In genomic region chr4:41990383-41991111, GRCh38 we compare ENCODE assay signal across 1 cellular context.
A peak's percentile ranks its signal among the peaks of the same experiment; 100 is the strongest.
TF ChIP-seq lines count a peak whose summit lies in the region.

Gene SLC30A9 (plus strand): TSS chr4:41990530. CDS start chr4:41990652, 122 bp downstream.

TF ChIP-seq in K562, 482 proteins besides CTCF, POLR2A, EP300 and RAD21 (continued from another document and continues in another):
- TF ChIP-seq RBM34 (IDR thresholded peaks at IDR 0.05; ENCODE audit: borderline replicate concordance, insufficient read depth, low read length) (no peak), FOXO4 (CRISPR knock-in tag; IDR thresholded peaks at IDR 0.05) (no peak), ZNF407 (IDR thresholded peaks at IDR 0.05; ENCODE audit: low read depth) (no peak), TCF3 (CRISPR knock-in tag; IDR thresholded peaks at IDR 0.05) (peak; percentile 13; the same call in 1 of the 2 replicates), CREM (IDR thresholded peaks at IDR 0.05; ENCODE audit: low read depth) (peak; percentile 99), JUNB (CRISPR knock-in tag; conservative IDR thresholded peaks at IDR 0.05) (peak; percentile 49; the same call in 1 of the 2 replicates), RNF2 (IDR thresholded peaks at IDR 0.05) (0 out of 2 replicates have a peak, but pooled peaks have one; percentile 24), HDAC3 (IDR thresholded peaks at IDR 0.05; ENCODE audit: borderline replicate concordance, partially characterized antibody) (no peak), ZNF263 (CRISPR knock-in tag; IDR thresholded peaks at IDR 0.05; ENCODE audit: borderline replicate concordance) (peak; percentile 86), E2F6 (IDR thresholded peaks at IDR 0.05; ENCODE audit: borderline replicate concordance in 1 of 2, extremely low read depth in 1 of 2, insufficient read depth in 1 of 2, insufficient read length in 1 of 2, low read depth in 1 of 2, low read length in 1 of 2, poor library complexity in 1 of 2, severe bottlenecking in 1 of 2) (peak in 1 of 2 experiments; percentile 26), TGIF2 (CRISPR knock-in tag; IDR thresholded peaks at IDR 0.05) (no peak), SMARCA4 (IDR thresholded peaks at IDR 0.05) (no peak), ZNF780A (CRISPR knock-in tag; IDR thresholded peaks at IDR 0.05) (no peak), NR4A1 (CRISPR knock-in tag; IDR thresholded peaks at IDR 0.05) (no peak), NR4A1 (tag; IDR thresholded peaks at IDR 0.05) (no peak), THAP12 (CRISPR knock-in tag; IDR thresholded peaks at IDR 0.05) (peak; percentile 63; the same call in 1 of the 2 replicates), ZKSCAN1 (IDR thresholded peaks at IDR 0.05; ENCODE audit: low read depth, low read length) (peak; percentile 15; the same call in 1 of the 2 replicates), ID3 (CRISPR knock-in tag; IDR thresholded peaks at IDR 0.05) (no peak), ID3 (tag; IDR thresholded peaks at IDR 0.05) (no peak), ZNF717 (CRISPR knock-in tag; IDR thresholded peaks at IDR 0.05) (no peak), SRSF1 (IDR thresholded peaks at IDR 0.05; ENCODE audit: low read depth, low read length) (0 out of 2 replicates have a peak, but pooled peaks have one; percentile 71), NFYB (IDR thresholded peaks at IDR 0.05; ENCODE audit: extremely low read depth, insufficient read length) (peak; percentile 55), PKNOX1 (IDR thresholded peaks at IDR 0.05) (peak; percentile 40; the same call in 1 of the 2 replicates), ZNF639 (CRISPR knock-in tag; conservative IDR thresholded peaks at IDR 0.05 in 1 of 2, IDR thresholded peaks at IDR 0.05 in 1 of 2) (no peak), BACH1 (tag; IDR thresholded peaks at IDR 0.05) (no peak), MLLT1 (IDR thresholded peaks at IDR 0.05) (peak in 1 of 2 experiments; percentile 47; a peak in 1 of 4 replicates), MCM7 (IDR thresholded peaks at IDR 0.05) (no peak), L3MBTL2 (IDR thresholded peaks at IDR 0.05) (peak; percentile 53), CBX3 (IDR thresholded peaks at IDR 0.05; ENCODE audit: borderline replicate concordance in 1 of 2, low read length in 2 of 2) (peak in 1 of 2 experiments; percentile 52; a peak in 1 of 3 replicates), SRF (CRISPR knock-in tag; IDR thresholded peaks at IDR 0.05) (0 out of 4 replicates have a peak, but pooled peaks of 1 of the 2 experiments have one; percentile 25), CEBPB (tag; IDR thresholded peaks at IDR 0.05) (no peak), MAX (CRISPR knock-in tag; IDR thresholded peaks at IDR 0.05) (peak; percentile 18; the same call in 1 of the 2 replicates), YBX1 (IDR thresholded peaks at IDR 0.05) (no peak), ZBTB8A (IDR thresholded peaks at IDR 0.05; ENCODE audit: partially characterized antibody) (no peak), ZNF699 (CRISPR knock-in tag; IDR thresholded peaks at IDR 0.05; ENCODE audit: insufficient replicate concordance) (no peak), SREBF1 (IDR thresholded peaks at IDR 0.05; ENCODE audit: borderline replicate concordance, low read depth, low read length) (no peak), ZNF12 (CRISPR knock-in tag; IDR thresholded peaks at IDR 0.05) (no peak; the same call in 1 of the 2 replicates), ZBTB11 (CRISPR knock-in tag; IDR thresholded peaks at IDR 0.05) (peak in 1 of 3 experiments; percentile 67; a peak in 3 of 6 replicates), MEIS2 (IDR thresholded peaks at IDR 0.05; ENCODE audit: partially characterized antibody) (no peak), TRIM24 (IDR thresholded peaks at IDR 0.05) (no peak), GABPA (tag; conservative IDR thresholded peaks at IDR 0.05; ENCODE audit: low read depth) (peak; percentile 95)
